In genomic region chr13:112951674-112952371, GRCh38 we compare ENCODE assay signal across 26 cellular contexts. TPM values are rescaled to one million over a fixed set of nuclear protein-coding genes. Genes with fewer than 3 reads are reported as not detected.
DNase-seq lines count a peak whose midpoint lies in the region; ATAC-seq, FAIRE-seq and TF ChIP-seq lines count a peak whose summit lies in the region.
"Had no signal": no experiment of that assay in that cellular context is flagged by ENCODE, and none has a peak within 500 bp of the region (broad histone marks: within the 10 kb centered on the region; RNA-seq: fewer than 3 reads in every experiment).

No MANE protein-coding gene starts in this region.

- no peaks in the 10 kb centered on the region for H3K9me3 ChIP-seq in liver (ENCODE audit: control insufficient read depth in 4 of 4, low read length in 3 of 4)
- H3K9me3 ChIP-seq in sigmoid colon = no peaks in the 10 kb centered on the region
- H3K9me3 ChIP-seq in osteoblast (ENCODE audit: low read depth, low read length) = no peaks in the 10 kb centered on the region
- no peaks in the 10 kb centered on the region for H3K9me3 ChIP-seq in adrenal gland (replicated peaks in 1 of 3)
- H3K9me3 ChIP-seq in effector memory CD4-positive, alpha-beta T cell (ENCODE audit: control insufficient read depth, low read length) = no peaks in the 10 kb centered on the region
- H3K9me3 ChIP-seq: A549, HAP-1 had no signal

- H3K4me2 ChIP-seq in osteoblast (ENCODE audit: insufficient read depth, low read length) = no peak overlapping the region
- H3K4me2 ChIP-seq: A549 had no signal

- CTCF ChIA-PET in WTC11 (lab: Charles Lee) = interaction anchor here (1.8 to 4.3 kb wide), 2 partner anchors 9 to 78 kb away, joined by 9 to 20 read pairs; no protein-coding TSS in a partner anchor

- peak overlapping the region; percentile 43 for H3K27ac ChIP-seq in liver (ENCODE audit: low read depth in 1 of 2, low read length in 2 of 2)
- H3K27ac ChIP-seq in sigmoid colon = no peak overlapping the region
- H3K27ac ChIP-seq in osteoblast (ENCODE audit: low read depth, low read length) = no peak overlapping the region
- no peak overlapping the region for H3K27ac ChIP-seq in adrenal gland
- no peak overlapping the region for H3K27ac ChIP-seq in effector memory CD4-positive, alpha-beta T cell (ENCODE audit: insufficient read depth, low read length, poor library complexity, severe bottlenecking)
- H3K27ac ChIP-seq: A549, RWPE1 had no signal

- WGBS in liver = 23% methylated on average over 9 of the region's 9 CpGs
- 33 to 77% methylated on average over 9 of the region's 9 CpGs for WGBS in sigmoid colon, 2 donors
- 56 to 64% (median 60%) methylated on average over 9 of the region's 9 CpGs for WGBS in adrenal gland, 4 donors

- no peak for TF ChIP-seq EP300 in sigmoid colon (IDR thresholded peaks at IDR 0.05)

- ATAC-seq in WTC11 = peak; percentile 47
- ATAC-seq in GM21360 (IDR thresholded peaks at IDR 0.05; ENCODE audit: unreplicated experiment) = no peak
- ATAC-seq: A549, K562 had no signal

- TF ChIP-seq RAD21 in liver (IDR thresholded peaks at IDR 0.05) = peak in 1 of 2 donors; percentile 36

- no peaks in the 10 kb centered on the region for H3K27me3 ChIP-seq in liver (ENCODE audit: control insufficient read depth in 4 of 4, insufficient read depth in 4 of 4, low read length in 3 of 4)
- peaks cover 0 to 6% (median 0%) of the 10 kb centered on the region in 3 donors for H3K27me3 ChIP-seq in sigmoid colon
- H3K27me3 ChIP-seq in osteoblast (ENCODE audit: insufficient read depth, low read length) = peaks cover 62% of the 10 kb centered on the region
- H3K27me3 ChIP-seq in adrenal gland = no peaks in the 10 kb centered on the region
- H3K27me3 ChIP-seq in effector memory CD4-positive, alpha-beta T cell (replicated peaks; ENCODE audit: control insufficient read depth, insufficient read depth, low read length, poor library complexity, severe bottlenecking) = no peaks in the 10 kb centered on the region

- H3K9ac ChIP-seq in liver (ENCODE audit: low read depth in 1 of 2, low read length in 2 of 2) = no peak overlapping the region

- H3K79me2 ChIP-seq in osteoblast (ENCODE audit: insufficient read depth, low read length) = no peaks in the 10 kb centered on the region

- H3K4me3 ChIP-seq in liver (ENCODE audit: low read depth in 1 of 3, low read length in 3 of 3) = no peak overlapping the region
- H3K4me3 ChIP-seq in sigmoid colon = no peak overlapping the region
- H3K4me3 ChIP-seq in osteoblast (ENCODE audit: insufficient read depth, low read length) = no peak overlapping the region
- H3K4me3 ChIP-seq in adrenal gland = no peak overlapping the region
- no peak overlapping the region for H3K4me3 ChIP-seq in effector memory CD4-positive, alpha-beta T cell (ENCODE audit: insufficient read depth, low read depth, low read length, poor library complexity, severe bottlenecking)
- H3K4me3 ChIP-seq: A549, HAP-1, K562 had no signal

- H3K27ac Mint-ChIP-seq in WTC11 = peak overlapping the region; percentile 10; the same call in 1 of the 2 replicates
- H3K27ac Mint-ChIP-seq: CD4-positive, alpha-beta memory T cell; HFFc6 had no signal

- POLR2A ChIA-PET in WTC11 (lab: Charles Lee) = no interaction called here

- no peaks in the 10 kb centered on the region for H3K36me3 Mint-ChIP-seq in WTC11
- H3K36me3 Mint-ChIP-seq: CD4-positive, alpha-beta memory T cell had no signal

- no peak overlapping the region for H2AFZ ChIP-seq in osteoblast (ENCODE audit: low read length)

- H3K4me1 ChIP-seq in liver (ENCODE audit: control insufficient read depth in 4 of 4, insufficient read depth in 4 of 4, low read length in 3 of 4) (peaks cover 5 to 30% (median 21%) of the 10 kb centered on the region in 4 donors), sigmoid colon (no peaks in the 10 kb centered on the region), osteoblast (ENCODE audit: insufficient read depth, low read length) (no peaks in the 10 kb centered on the region), adrenal gland (replicated peaks in 1 of 2) (no peaks in the 10 kb centered on the region)
- H3K4me1 ChIP-seq in effector memory CD4-positive, alpha-beta T cell (ENCODE audit: control insufficient read depth, insufficient read depth, low read length, poor library complexity, severe bottlenecking) = no peaks in the 10 kb centered on the region
- H3K4me1 ChIP-seq: A549, HAP-1 had no signal

- intact Hi-C loops in sigmoid colon (cut with DNase I) (no loop called here), adrenal gland (cut with DNase I) (no loop called here)

- FAIRE-seq in H54 (lab: Jason Lieb, UNC) = peak; percentile 30
- FAIRE-seq: A549, GM12891, K562 had no signal

- H3K4me1 Mint-ChIP-seq in WTC11 = peaks cover 20% of the 10 kb centered on the region
- H3K4me1 Mint-ChIP-seq: CD4-positive, alpha-beta memory T cell had no signal

- no peaks in the 10 kb centered on the region for H4K20me1 ChIP-seq in osteoblast (ENCODE audit: insufficient read depth, low read length)

- DNase-seq in H54 (ENCODE audit: insufficient read length, low spot score) = no peak
- no peak for DNase-seq in WTC11 (ENCODE audit: low spot score)
- peak; percentile 38 for DNase-seq in sigmoid colon
- no peak for DNase-seq in osteoblast (ENCODE audit: insufficient read length, low spot score, missing footprints)
- no peak for DNase-seq in adrenal gland
- no peak for DNase-seq in effector memory CD4-positive, alpha-beta T cell
- DNase-seq: C1 segment of cervical spinal cord; CD4-positive, alpha-beta memory T cell; COR-L47; GF-D8; HFFc6; Kasumi-1; NCI-H1092 treated with DMSO at 0.1 percent for 48 hours; NCI-H1436 treated with DMSO at 0.1 percent for 48 hours; NCI-H1930; NCI-H446; NCI-H526; SHP77 treated with DMSO at 0.1 percent for 48 hours had no signal

- TF ChIP-seq CTCF in WTC11 (IDR thresholded peaks at IDR 0.05) (no peak), liver (IDR thresholded peaks at IDR 0.05; ENCODE audit: low read depth, low read length, missing input control) (no peak), sigmoid colon (IDR thresholded peaks at IDR 0.05) (no peak), osteoblast (IDR thresholded peaks at IDR 0.05; ENCODE audit: extremely low read depth, low read depth, low read length) (no peak), adrenal gland (IDR thresholded peaks at IDR 0.05) (no peak)

- H3K36me3 ChIP-seq in liver (ENCODE audit: control insufficient read depth in 4 of 4, insufficient read depth in 3 of 4, low read depth in 1 of 4, low read length in 3 of 4) = no peaks in the 10 kb centered on the region
- no peaks in the 10 kb centered on the region for H3K36me3 ChIP-seq in sigmoid colon
- no peaks in the 10 kb centered on the region for H3K36me3 ChIP-seq in osteoblast (ENCODE audit: insufficient read depth, low read length)
- no peaks in the 10 kb centered on the region for H3K36me3 ChIP-seq in adrenal gland (replicated peaks in 1 of 2)
- no peaks in the 10 kb centered on the region for H3K36me3 ChIP-seq in effector memory CD4-positive, alpha-beta T cell (ENCODE audit: control insufficient read depth, insufficient read depth, low read length)
- H3K36me3 ChIP-seq: HAP-1 had no signal

- H3K9me3 Mint-ChIP-seq in WTC11 = no peaks in the 10 kb centered on the region
- H3K9me3 Mint-ChIP-seq: CD4-positive, alpha-beta memory T cell; HFFc6 had no signal

- H3K4me3 Mint-ChIP-seq in WTC11 = no peak overlapping the region
- H3K4me3 Mint-ChIP-seq: CD4-positive, alpha-beta memory T cell; HFFc6 had no signal

- no peaks in the 10 kb centered on the region for H3K27me3 Mint-ChIP-seq in WTC11 (ENCODE audit: low read depth)

- no peak for TF ChIP-seq POLR2A in H54 (IDR thresholded peaks at IDR 0.05; ENCODE audit: low read depth, low read length)
- TF ChIP-seq POLR2A in sigmoid colon (IDR thresholded peaks at IDR 0.05) = no peak
- TF ChIP-seq POLR2A in adrenal gland (IDR thresholded peaks at IDR 0.05) = no peak

TF ChIP-seq in WTC11, 78 proteins besides CTCF, POLR2A, EP300 and RAD21:
- TF ChIP-seq ZNF232 (CRISPR knock-in tag; IDR thresholded peaks at IDR 0.05) (no peak), GABPB1 (CRISPR knock-in tag; IDR thresholded peaks at IDR 0.05) (peak; percentile 54; the same call in 1 of the 2 replicates)

TF ChIP-seq in liver, 16 proteins besides CTCF, POLR2A, EP300 and RAD21 (continues in another document):
- TF ChIP-seq EGR1 (IDR thresholded peaks at IDR 0.05; ENCODE audit: low read depth in 2 of 2) (no peak), TAF1 (conservative IDR thresholded peaks at IDR 0.05) (no peak), MAX (IDR thresholded peaks at IDR 0.05) (no peak), REST (IDR thresholded peaks at IDR 0.05) (peak; percentile 48), HNF4A (conservative IDR thresholded peaks at IDR 0.05) (peak; percentile 72 to 78)

RNA-seq across cellular contexts. Expression of gene MCF2L, which starts 17.2 kb away (rescaled TPM):
- 34.8 to 35.4 TPM (median 34.9 TPM) in 3 replicates for total RNA-seq in WTC11 (2021)
- 10 to 100 TPM in 1 of 2 donors, 1 to 10 TPM in 1; 9.1 to 12.8 TPM for total RNA-seq in liver
- polyA plus RNA-seq in liver = 1 to 10 TPM; 2.9 to 5.1 TPM
- 10 to 100 TPM in 3 of 4 donors, 1 to 10 TPM in 1; 7.5 to 20.2 (median 13.0) TPM for total RNA-seq in sigmoid colon
- 10 to 100 TPM; 43.5 to 59.9 (median 51.1) TPM for polyA plus RNA-seq in sigmoid colon
- total RNA-seq in osteoblast = 6.5 TPM in 2 replicates
- 10 to 100 TPM in 6 of 8 donors, 1 to 10 TPM in 2; 8.1 to 24.9 (median 15.3) TPM for total RNA-seq in adrenal gland
- polyA plus RNA-seq in adrenal gland = 10 to 100 TPM in 2 of 3 donors, 1 to 10 TPM in 1; 7.6 to 49.0 (median 30.3) TPM
- total RNA-seq: HFFc6, M059J had no signal

Comparison
In these comparisons a context has a peak if more than half of its experiments do, and no peak if none do; other contexts are left out.
1. H3K27ac ChIP-seq: peak in liver (2 of 2); none in sigmoid colon (0 of 4), osteoblast (single experiment), adrenal gland (0 of 5) and effector memory CD4-positive, alpha-beta T cell (single experiment).